ENCODE assay signal across 8 cellular contexts in genomic region chr18:73181-73777, GRCh38. TPM values are rescaled to one million over a fixed set of nuclear protein-coding genes. Genes with fewer than 3 reads are reported as not detected.
"Had no signal": no experiment of that assay in that cellular context is flagged by ENCODE, and none has a peak within 500 bp of the region (broad histone marks: within the 10 kb centered on the region; RNA-seq: fewer than 3 reads in every experiment).

No MANE protein-coding gene starts in this region.

RNA-seq across cellular contexts. Expression of gene TUBB8B, which starts 23.9 kb away (rescaled TPM):
- total RNA-seq: activated CD4-positive, alpha-beta T cell treated with anti-CD3 and anti-CD28 coated beads, Interleukin-2, amount 10 ng/mL, durations not matched to agents 7 days and 5 days; activated naive CD8-positive, alpha-beta T cell treated with anti-CD3 and anti-CD28 coated beads for 36 hours; frontal cortex; heart left ventricle; left cardiac atrium; pulmonary artery endothelial cell; sciatic nerve; suprapubic skin had no signal
- polyA plus RNA-seq: heart left ventricle had no signal
